ENCODE assay signal across 8 cellular contexts in the genomic region with DNA sequence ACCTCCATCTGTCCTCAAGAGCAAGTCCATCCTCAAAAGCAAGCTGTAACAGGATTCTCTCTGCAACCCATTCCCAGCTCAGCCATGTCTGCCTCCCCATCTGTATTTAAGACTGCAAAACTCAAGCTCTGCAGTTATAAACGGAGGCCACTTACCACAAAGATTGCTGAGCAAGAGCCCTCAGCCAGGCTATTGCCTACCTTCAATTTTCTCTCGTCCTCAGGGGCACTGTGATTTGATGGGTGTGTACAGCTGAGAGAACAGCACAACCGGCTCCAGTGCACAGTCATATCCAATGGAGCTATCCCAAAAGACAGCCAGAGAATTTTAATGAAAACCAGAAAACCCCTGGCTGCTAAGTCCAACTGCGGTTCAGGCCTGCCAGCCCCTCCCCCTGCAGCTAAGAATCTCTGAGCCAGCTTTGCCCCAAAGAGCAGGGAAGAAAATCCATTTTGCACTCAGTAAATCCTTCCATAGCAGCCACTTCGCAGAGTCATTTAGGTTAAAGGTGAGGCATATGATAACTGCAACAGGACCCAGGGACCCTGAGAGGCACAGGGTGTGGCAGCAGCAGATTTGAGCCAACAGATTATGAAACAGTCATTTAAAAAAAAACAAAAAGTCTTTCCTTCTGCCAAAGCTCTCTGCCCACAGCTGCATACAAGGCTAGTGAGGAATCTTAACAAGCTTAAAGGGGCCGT. TPM values are rescaled to one million over a fixed set of nuclear protein-coding genes. Genes with fewer than 3 reads are reported as not detected.
DNase-seq lines count a peak whose midpoint lies in the region; ATAC-seq, FAIRE-seq and TF ChIP-seq lines count a peak whose summit lies in the region.

No MANE protein-coding gene starts in this region.

- 31% methylated on average over 5 of the region's 6 CpGs for WGBS in HepG2 (ENCODE audit: low lambda C conversion rate)

- TF ChIP-seq RAD21 in HepG2 (CRISPR knock-in tag; IDR thresholded peaks at IDR 0.05), result no peak

- peak overlapping the region; percentile 56 for H3K4me2 ChIP-seq in HepG2 (ENCODE audit: low read depth, low read length)

- H3K27ac ChIP-seq in HepG2 (ENCODE audit: extremely low read length, insufficient read depth, low read length) (peak overlapping the region; percentile 19), temporal lobe (ENCODE audit: low read depth, low read length) (peak overlapping the region; percentile 90)

- no peak overlapping the region for H2AFZ ChIP-seq in HepG2 (ENCODE audit: low read length)

- CTCF ChIA-PET in HepG2 (lab: Yijun Ruan, JAX; ENCODE audit: low intra/inter-chr PET ratio, low total read pairs), result no interaction called here

- H3K4me3 ChIP-seq in MG63 (no peak overlapping the region; the same call in 1 of the 2 replicates), HepG2 (replicated peaks in 1 of 3; ENCODE audit: insufficient read depth in 1 of 3, low read depth in 2 of 3, low read length in 3 of 3) (0 out of 6 replicates have a peak overlapping the region, but pooled peaks of 1 of the 3 experiments have one; percentile 27)

- H3K27me3 Mint-ChIP-seq in brain, result no peaks in the 10 kb centered on the region
- no peaks in the 10 kb centered on the region for H3K27me3 Mint-ChIP-seq in T-helper 2 cell treated with Interferon-gamma antibody and Interleukin-4, amounts not matched to agents 5 μg/mL and 100 μg/mL, for 36 hours (ENCODE audit: low read depth)

- H3K4me1 Mint-ChIP-seq in brain, result peaks cover 58% of the 10 kb centered on the region
- peaks cover 22% of the 10 kb centered on the region for H3K4me1 Mint-ChIP-seq in T-helper 2 cell treated with Interferon-gamma antibody and Interleukin-4, amounts not matched to agents 5 μg/mL and 100 μg/mL, for 36 hours (ENCODE audit: low read depth)

- no peaks in the 10 kb centered on the region for H3K9me3 Mint-ChIP-seq in brain
- no peaks in the 10 kb centered on the region for H3K9me3 Mint-ChIP-seq in T-helper 2 cell treated with Interferon-gamma antibody and Interleukin-4, amounts not matched to agents 5 μg/mL and 100 μg/mL, for 36 hours

- no peaks in the 10 kb centered on the region for H3K36me3 ChIP-seq in MG63
- no peaks in the 10 kb centered on the region for H3K36me3 ChIP-seq in HepG2 (replicated peaks in 1 of 2; ENCODE audit: control insufficient read depth in 1 of 2, insufficient read depth in 2 of 2, low read length in 2 of 2)

- POLR2A ChIA-PET in HepG2 (lab: Yijun Ruan, JAX), result interaction anchor here (0.7 to 1.9 kb wide), 8 partner anchors 13 to 252 kb away, joined by 3 to 11 read pairs (median 3); a partner anchor contains a TSS

- peaks cover 4% of the 10 kb centered on the region for H3K79me2 ChIP-seq in HepG2 (ENCODE audit: insufficient read depth, low read length)

- peaks cover 9% of the 10 kb centered on the region for H3K36me3 Mint-ChIP-seq in brain
- H3K36me3 Mint-ChIP-seq in T-helper 2 cell treated with Interferon-gamma antibody and Interleukin-4, amounts not matched to agents 5 μg/mL and 100 μg/mL, for 36 hours (ENCODE audit: low read depth), result peaks cover 2% of the 10 kb centered on the region

- peak overlapping the region; percentile 41 to 85 (median 77) for H3K4me3 Mint-ChIP-seq in brain
- H3K4me3 Mint-ChIP-seq in T-helper 2 cell treated with Interferon-gamma antibody and Interleukin-4, amounts not matched to agents 5 μg/mL and 100 μg/mL, for 36 hours, result no peak overlapping the region

- BruUV-seq in HepG2 (replicated peaks; lab: Mats Ljungman, UMichigan), result no TSS peak

- H3K9me3 ChIP-seq in MG63 (no peaks in the 10 kb centered on the region), HepG2 (ENCODE audit: low read length) (no peaks in the 10 kb centered on the region)

- no peak for TF ChIP-seq POLR2A in HepG2 (IDR thresholded peaks at IDR 0.05; ENCODE audit: insufficient read depth in 1 of 2, low read depth in 2 of 2, low read length in 2 of 2)

- H4K20me1 ChIP-seq in HepG2 (ENCODE audit: insufficient read depth, low read length), result no peaks in the 10 kb centered on the region

- FAIRE-seq in HepG2 (lab: Jason Lieb, UNC), result no peak

- in situ Hi-C loops in G401 (cut with HindIII; ENCODE audit: low sequenced_read_pairs) (no loop called here), HepG2 (cut with HindIII; ENCODE audit: extremely low pct_ligation_motif_present, low pct_unique_long_range_greater_than_20kb) (no loop called here)

- no peaks in the 10 kb centered on the region for H3K27me3 ChIP-seq in MG63
- H3K27me3 ChIP-seq in HepG2 (ENCODE audit: control insufficient read depth in 1 of 2, insufficient read depth in 2 of 2, low read length in 2 of 2), result no peaks in the 10 kb centered on the region

- intact Hi-C loops in HepG2 (cut with micrococcal nuclease; ENCODE audit: unreplicated experiment), result no loop called here

- peak; percentile 75 for ATAC-seq in HepG2
- ATAC-seq in GM18498 (IDR thresholded peaks at IDR 0.05; ENCODE audit: unreplicated experiment), result no peak

- DNase-seq in G401 (ENCODE audit: low spot score) (peak; percentile 50), MG63 (peak; percentile 80), HepG2 (ENCODE audit: low spot score) (no peak)
- no peak for DNase-seq in activated CD4-positive, alpha-beta T cell treated with anti-CD3 and anti-CD28 coated beads for 4 hours
- DNase-seq in T-helper 2 cell treated with Interferon-gamma antibody and Interleukin-4, amounts not matched to agents 5 μg/mL and 100 μg/mL, for 36 hours (ENCODE audit: low spot score), result no peak

- no peak for TF ChIP-seq CTCF in brain (conservative IDR thresholded peaks at IDR 0.05)
- TF ChIP-seq CTCF in HepG2 (CRISPR knock-in tag; IDR thresholded peaks at IDR 0.05), result no peak

- H3K9ac ChIP-seq in HepG2 (ENCODE audit: insufficient read depth, low read depth, low read length), result peak overlapping the region; percentile 11; the same call in 1 of the 2 replicates

- peak overlapping the region; percentile 71 to 97 (median 87) for H3K27ac Mint-ChIP-seq in brain
- no peak overlapping the region for H3K27ac Mint-ChIP-seq in T-helper 2 cell treated with Interferon-gamma antibody and Interleukin-4, amounts not matched to agents 5 μg/mL and 100 μg/mL, for 36 hours

- H3K4me1 ChIP-seq in HepG2 (ENCODE audit: insufficient read depth, low read length), result peaks cover 39% of the 10 kb centered on the region

- TF ChIP-seq EP300 in HepG2 (IDR thresholded peaks at IDR 0.05; ENCODE audit: low read depth in 2 of 2, low read length in 2 of 2) (no peak), HepG2 (CRISPR knock-in tag; IDR thresholded peaks at IDR 0.05; ENCODE audit: borderline replicate concordance) (no peak)

TF ChIP-seq in HepG2, 621 proteins besides CTCF, POLR2A, EP300 and RAD21 (continues in another document):
- TF ChIP-seq ARHGAP35 (CRISPR knock-in tag; IDR thresholded peaks at IDR 0.05; ENCODE audit: borderline replicate concordance), result no peak
- peak; percentile 13; the same call in 1 of the 2 replicates for TF ChIP-seq SALL1 (CRISPR knock-in tag; IDR thresholded peaks at IDR 0.05)
- TF ChIP-seq RXRB (CRISPR knock-in tag; IDR thresholded peaks at IDR 0.05; ENCODE audit: borderline replicate concordance), result peak; percentile 51; the same call in 1 of the 2 replicates
- TF ChIP-seq SAFB2 (CRISPR knock-in tag; IDR thresholded peaks at IDR 0.05; ENCODE audit: borderline replicate concordance, low read depth), result no peak
- TF ChIP-seq PPARG (CRISPR knock-in tag; conservative IDR thresholded peaks at IDR 0.05), result peak; percentile 86
- TF ChIP-seq ZNF850 (CRISPR knock-in tag; conservative IDR thresholded peaks at IDR 0.05), result no peak
- TF ChIP-seq ZNF768 (CRISPR knock-in tag; IDR thresholded peaks at IDR 0.05), result no peak
- no peak for TF ChIP-seq ZNF160 (CRISPR knock-in tag; IDR thresholded peaks at IDR 0.05)

RNA-seq across cellular contexts. Expression of a gene that starts 37.6 kb away (rescaled TPM):
- 2.2 and 3.7 TPM in 2 replicates for total RNA-seq in G401 (2014; rRNA removed; shearing (Covaris generic))
- 4.0 and 6.1 TPM in 2 replicates for total RNA-seq in MG63 (2014; rRNA removed; shearing (Covaris generic); ENCODE audit: low replicate concordance)
- polyA plus RNA-seq in brain (ENCODE audit: insufficient read depth, low read depth, low replicate concordance) (7.4 TPM), HepG2 (2011; rRNA removed) (3.7 and 4.2 TPM in 2 replicates)
- total RNA-seq in HepG2 (2016; rRNA removed; fragmentation: Illumina TruSeq; extraction: Trizol) (5.0 and 8.8 TPM in 2 replicates), temporal lobe (42.0 TPM)
- total RNA-seq in HepG2 (2016; cell fraction: cytosol; rRNA removed; fragmentation: Illumina TruSeq; extraction: Trizol; ENCODE audit: low read depth), result 0.61 and 1.5 TPM in 2 replicates
- 4.7 and 8.4 TPM in 2 replicates for total RNA-seq in HepG2 (2016; cell fraction: insoluble cytoplasmic fraction; rRNA removed; fragmentation: Illumina TruSeq; extraction: Trizol)
- 2.3 TPM in 2 replicates for total RNA-seq in HepG2 (2016; cell fraction: membrane; rRNA removed; fragmentation: Illumina TruSeq; extraction: Trizol)
- total RNA-seq in HepG2 (2016; cell fraction: nucleus; rRNA removed; fragmentation: Illumina TruSeq; extraction: Trizol), result 3.8 and 6.3 TPM in 2 replicates
- 1.4 and 2.8 TPM in 2 replicates for polyA plus RNA-seq in HepG2 (2011; cell fraction: cytosol; rRNA removed)
- polyA plus RNA-seq in HepG2 (2011; cell fraction: nucleus; rRNA removed), result 2.7 and 4.6 TPM in 2 replicates
- 8.2 and 8.5 TPM in 2 replicates for polyA plus RNA-seq in HepG2 (2012)
- 0.09 and 0.22 TPM in 2 replicates for polyA plus RNA-seq in HepG2 (2016; cell fraction: cytosol; fragmentation: Illumina TruSeq; extraction: Trizol; ENCODE audit: low read depth)
- 5.3 and 6.2 TPM in 2 replicates for polyA plus RNA-seq in HepG2 (2016; cell fraction: insoluble cytoplasmic fraction; fragmentation: Illumina TruSeq; extraction: Trizol; ENCODE audit: low read depth)
- polyA plus RNA-seq in HepG2 (2016; cell fraction: membrane; fragmentation: Illumina TruSeq; extraction: Trizol; ENCODE audit: low read depth), result 0.58 and 0.83 TPM in 2 replicates
- 5.7 and 8.0 TPM in 2 replicates for polyA plus RNA-seq in HepG2 (2016; cell fraction: nucleus; fragmentation: Illumina TruSeq; extraction: Trizol; ENCODE audit: insufficient read depth, low read depth)
- polyA minus RNA-seq in HepG2 (2011; rRNA and poly(A)+ RNA removed; ENCODE audit: low replicate concordance), result 4.4 and 23.5 TPM in 2 replicates
- polyA minus RNA-seq in HepG2 (2011; cell fraction: cytosol; rRNA and poly(A)+ RNA removed), result 3.5 and 3.6 TPM in 2 replicates
- 18.4 and 19.1 TPM in 2 replicates for polyA minus RNA-seq in HepG2 (2011; cell fraction: nucleus; rRNA and poly(A)+ RNA removed)

Comparison
In these comparisons a context has a peak if more than half of its experiments do, and no peak if none do; other contexts are left out.
1. DNase-seq: peak in G401 (single experiment) and MG63 (single experiment); none in HepG2 (single experiment), activated CD4-positive, alpha-beta T cell treated with anti-CD3 and anti-CD28 coated beads for 4 hours (0 of 2) and T-helper 2 cell treated with Interferon-gamma antibody and Interleukin-4, amounts not matched to agents 5 μg/mL and 100 μg/mL, for 36 hours (single experiment).